8 cellular contexts compared by ENCODE assay signal in genomic region chr7:15015545-15016314, GRCh38.
DNase-seq lines count a peak whose midpoint lies in the region; ATAC-seq and TF ChIP-seq lines count a peak whose summit lies in the region.

No MANE protein-coding gene starts in this region.

- peak; percentile 68 for TF ChIP-seq CTCF in BJ (IDR thresholded peaks at IDR 0.05; ENCODE audit: insufficient read depth, low read depth, low read length)
- TF ChIP-seq CTCF in SU-DHL-6 (IDR thresholded peaks at IDR 0.05; ENCODE audit: insufficient read depth, low read length, poor library complexity, severe bottlenecking) = peak; percentile 52

- H3K9me2 ChIP-seq in SU-DHL-6 (replicated peaks; ENCODE audit: insufficient read depth, low read length) = no peaks in the 10 kb centered on the region

- no peak overlapping the region for H2AFZ ChIP-seq in SU-DHL-6 (ENCODE audit: low read depth, low read length, severe bottlenecking)
- H2AFZ ChIP-seq in neuron (ENCODE audit: low read depth, low read length) = peak overlapping the region; percentile 77

- H3K27me3 ChIP-seq in BJ (ENCODE audit: control insufficient read depth, insufficient read depth, low read length) (peaks cover 4% of the 10 kb centered on the region), SU-DHL-6 (ENCODE audit: low read length) (no peaks in the 10 kb centered on the region), neuron (ENCODE audit: insufficient read depth, low read length) (no peaks in the 10 kb centered on the region)

- no peak overlapping the region for H3K4me2 ChIP-seq in SU-DHL-6 (ENCODE audit: low read depth, low read length, poor library complexity, severe bottlenecking)

- no peaks in the 10 kb centered on the region for H3K36me3 ChIP-seq in BJ (ENCODE audit: control insufficient read depth, insufficient read depth, low read length)
- H3K36me3 ChIP-seq in SU-DHL-6 (ENCODE audit: low read length) = no peaks in the 10 kb centered on the region
- no peaks in the 10 kb centered on the region for H3K36me3 ChIP-seq in neuron (ENCODE audit: insufficient read depth, low read length)

- H3K4me3 ChIP-seq in BJ (ENCODE audit: low read depth, low read length) = no peak overlapping the region
- no peak overlapping the region for H3K4me3 ChIP-seq in SU-DHL-6 (ENCODE audit: insufficient read depth, low read length, poor library complexity, severe bottlenecking)
- peak overlapping the region; percentile 26 for H3K4me3 ChIP-seq in neuron (ENCODE audit: low read length)

- H3K79me2 ChIP-seq in SU-DHL-6 (ENCODE audit: insufficient read depth, low read length) = no peaks in the 10 kb centered on the region

- peak; percentile 95 for ATAC-seq in GM18868 (IDR thresholded peaks at IDR 0.05; ENCODE audit: unreplicated experiment)
- peak; percentile 78 for ATAC-seq in HG03045 (IDR thresholded peaks at IDR 0.05; ENCODE audit: unreplicated experiment)

- H3K9me3 ChIP-seq in SU-DHL-6 (ENCODE audit: insufficient read depth, low read length) (no peaks in the 10 kb centered on the region), neuron (ENCODE audit: low read length) (no peaks in the 10 kb centered on the region)

- no peak overlapping the region for H3K9ac ChIP-seq in SU-DHL-6 (ENCODE audit: low read length)

- H3F3A ChIP-seq in SU-DHL-6 (ENCODE audit: insufficient read depth) = no peaks in the 10 kb centered on the region

- DNase-seq in BJ (ENCODE audit: low read depth) = no peak
- DNase-seq in NCI-H146 (lab: John Stamatoyannopoulos, UW) = peak; percentile 96
- peak; percentile 65 for DNase-seq in fibroblast of peridontal ligament (ENCODE audit: extremely low read depth)
- no peak for DNase-seq in GOT3 (lab: John Stamatoyannopoulos, UW)

- CTCF ChIA-PET in BJ (lab: Yijun Ruan, JAX) = interaction anchor here (0.6 to 3.0 kb wide), 22 partner anchors 8 to 1734 kb away, joined by 3 to 42 read pairs (median 4); no protein-coding TSS in a partner anchor

- no peak overlapping the region for H3K27ac ChIP-seq in SU-DHL-6 (ENCODE audit: low read depth, low read length)

- H3K4me1 ChIP-seq in neuron (ENCODE audit: insufficient read depth, low read length) = peaks cover 20% of the 10 kb centered on the region

- H4K20me1 ChIP-seq in SU-DHL-6 (ENCODE audit: low read depth, low read length) = no peaks in the 10 kb centered on the region

- POLR2A ChIA-PET in BJ (lab: Charles Lee) = no interaction called here

Comparison
In these comparisons a context has a peak if more than half of its experiments do, and no peak if none do; other contexts are left out.
1. DNase-seq: peak in NCI-H146 (single experiment) and fibroblast of peridontal ligament (single experiment); none in BJ (single experiment) and GOT3 (single experiment).